In the genomic region with DNA sequence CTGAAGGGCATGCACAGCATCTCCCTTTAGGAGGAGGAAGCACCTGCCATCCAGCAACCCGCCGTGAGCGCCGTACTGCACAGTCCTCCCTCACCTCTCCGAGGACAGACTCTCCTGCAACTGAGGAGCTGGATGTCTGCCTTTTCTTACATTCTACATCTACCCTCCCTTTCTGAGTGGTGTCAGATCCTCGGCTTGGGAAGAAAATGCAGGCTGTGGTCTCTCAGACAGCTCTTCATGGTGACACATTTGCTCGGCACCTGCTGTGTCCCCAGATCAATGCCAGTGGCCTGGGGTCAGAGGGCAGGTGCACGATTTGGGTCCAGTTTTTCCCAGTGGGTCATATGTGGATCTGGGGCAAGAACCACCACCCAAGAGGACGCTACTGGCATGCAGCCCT, we compare ENCODE assay signal across 9 cellular contexts. TPM values are rescaled to one million over a fixed set of nuclear protein-coding genes. Genes with fewer than 3 reads are reported as not detected.
"Had no signal": no experiment of that assay in that cellular context is flagged by ENCODE, and none has a peak within 500 bp of the region (broad histone marks: within the 10 kb centered on the region; RNA-seq: fewer than 3 reads in every experiment).

No MANE protein-coding gene starts in this region.

- H3K4me1 Mint-ChIP-seq: H9 had no signal

- ATAC-seq: GM23338, HepG2 had no signal

- DNase-seq: H9, HCEC 1CT, KBM-7 had no signal

- H3K4me3 Mint-ChIP-seq: GM23338, H9, IgD-negative memory B cell had no signal

- FAIRE-seq: H1, H54, HepG2 had no signal

- H3K27ac Mint-ChIP-seq: GM23338, H9, IgD-negative memory B cell had no signal

- H3K4me3 ChIP-seq: GM23338 had no signal

RNA-seq across cellular contexts. Expression of gene BHLHE23, which starts 40.1 kb away (rescaled TPM):
- total RNA-seq: HepG2, HT-29 had no signal
- polyA plus RNA-seq: H1, HepG2, IgD-negative memory B cell had no signal
